Comparison of ENCODE assay signal across 1 cellular context in the genomic region with DNA sequence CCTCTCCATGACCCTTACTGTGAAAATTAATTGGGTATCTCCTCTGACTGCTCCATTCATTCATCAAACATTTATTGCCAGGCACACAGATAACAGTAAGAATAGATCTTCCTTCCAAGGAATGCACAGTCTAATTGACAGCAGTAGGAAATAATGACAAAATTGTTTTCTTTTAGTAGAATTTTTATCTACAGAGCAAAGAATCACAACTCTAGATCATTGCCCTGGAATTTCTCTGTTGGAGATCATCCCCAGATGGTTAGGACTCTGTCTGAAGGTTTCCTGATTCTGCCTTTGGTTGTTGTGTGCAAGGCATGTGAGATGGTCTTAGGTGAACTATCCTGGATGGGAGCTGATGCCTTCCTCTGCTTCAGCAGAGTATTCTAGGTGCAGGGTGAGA.
TF ChIP-seq lines count a peak whose summit lies in the region.

No MANE protein-coding gene starts in this region.

TF ChIP-seq in IMR-90, 13 proteins besides CTCF, POLR2A, EP300 and RAD21:
- TF ChIP-seq NFE2L2 (IDR thresholded peaks at IDR 0.05; ENCODE audit: low read depth, low read length), result no peak
- no peak for TF ChIP-seq MAFK (IDR thresholded peaks at IDR 0.05; ENCODE audit: low read depth, low read length)
- TF ChIP-seq, protein P1, sequence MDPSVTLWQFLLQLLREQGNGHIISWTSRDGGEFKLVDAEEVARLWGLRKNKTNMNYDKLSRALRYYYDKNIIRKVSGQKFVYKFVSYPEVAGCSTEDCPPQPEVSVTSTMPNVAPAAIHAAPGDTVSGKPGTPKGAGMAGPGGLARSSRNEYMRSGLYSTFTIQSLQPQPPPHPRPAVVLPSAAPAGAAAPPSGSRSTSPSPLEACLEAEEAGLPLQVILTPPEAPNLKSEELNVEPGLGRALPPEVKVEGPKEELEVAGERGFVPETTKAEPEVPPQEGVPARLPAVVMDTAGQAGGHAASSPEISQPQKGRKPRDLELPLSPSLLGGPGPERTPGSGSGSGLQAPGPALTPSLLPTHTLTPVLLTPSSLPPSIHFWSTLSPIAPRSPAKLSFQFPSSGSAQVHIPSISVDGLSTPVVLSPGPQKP (IDR thresholded peaks at IDR 0.05; ENCODE audit: borderline replicate concordance, low read depth, low read length), result no peak
- TF ChIP-seq CEBPB (IDR thresholded peaks at IDR 0.05; ENCODE audit: low read depth, low read length), result no peak
- no peak for TF ChIP-seq MAZ (IDR thresholded peaks at IDR 0.05; ENCODE audit: borderline replicate concordance, low read depth, low read length)
- TF ChIP-seq CHD1 (IDR thresholded peaks at IDR 0.05; ENCODE audit: low read depth, low read length), result no peak
- TF ChIP-seq RCOR1 (IDR thresholded peaks at IDR 0.05; ENCODE audit: insufficient replicate concordance, low read length), result no peak
- TF ChIP-seq SMC3 (IDR thresholded peaks at IDR 0.05; ENCODE audit: low read depth, low read length), result no peak
- TF ChIP-seq, protein P2, sequence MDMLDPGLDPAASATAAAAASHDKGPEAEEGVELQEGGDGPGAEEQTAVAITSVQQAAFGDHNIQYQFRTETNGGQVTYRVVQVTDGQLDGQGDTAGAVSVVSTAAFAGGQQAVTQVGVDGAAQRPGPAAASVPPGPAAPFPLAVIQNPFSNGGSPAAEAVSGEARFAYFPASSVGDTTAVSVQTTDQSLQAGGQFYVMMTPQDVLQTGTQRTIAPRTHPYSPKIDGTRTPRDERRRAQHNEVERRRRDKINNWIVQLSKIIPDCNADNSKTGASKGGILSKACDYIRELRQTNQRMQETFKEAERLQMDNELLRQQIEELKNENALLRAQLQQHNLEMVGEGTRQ (IDR thresholded peaks at IDR 0.05; ENCODE audit: low read depth, low read length), result no peak
